In the genomic region with DNA sequence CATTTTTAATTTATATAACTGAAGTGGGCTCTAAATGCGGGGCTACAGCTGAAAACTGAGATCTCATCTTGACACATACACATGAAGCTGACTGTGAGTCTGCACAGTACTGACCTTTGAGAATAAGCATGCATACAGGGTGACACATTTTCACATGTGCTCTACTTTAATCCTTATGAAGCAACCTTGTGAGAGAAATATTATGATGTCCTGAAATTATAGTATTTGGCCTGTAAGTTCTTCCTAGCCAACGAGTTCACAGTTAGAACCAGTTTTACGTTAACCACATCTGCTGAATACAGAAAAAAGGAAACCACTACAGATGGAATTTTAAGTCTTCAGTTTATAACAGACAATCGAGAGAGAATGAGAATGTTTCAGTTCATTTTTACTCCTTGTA, we compare ENCODE assay signal across 15 cellular contexts.
DNase-seq lines count a peak whose midpoint lies in the region; ATAC-seq and TF ChIP-seq lines count a peak whose summit lies in the region.
"Had no signal": no experiment of that assay in that cellular context is flagged by ENCODE, and none has a peak within 500 bp of the region (broad histone marks: within the 10 kb centered on the region; RNA-seq: fewer than 3 reads in every experiment).

No MANE protein-coding gene starts in this region.

- peak; percentile 97 for ATAC-seq in activated naive CD8-positive, alpha-beta T cell treated with anti-CD3 and anti-CD28 coated beads, Interleukin-2, amount 50 U/mL, for 24 hours
- ATAC-seq in GM18517 (IDR thresholded peaks at IDR 0.05; ENCODE audit: unreplicated experiment): no peak
- ATAC-seq: HCT116 had no signal

- DNase-seq in EL (peak; percentile 15), HCEC 1CT (peak; percentile 74), NCI-H748 treated with DMSO at 0.1 percent for 48 hours (lab: John Stamatoyannopoulos, UW) (no peak), D341Med (ENCODE audit: low spot score) (no peak), T1000 (lab: John Stamatoyannopoulos, UW) (no peak)
- no peak for DNase-seq in activated naive CD8-positive, alpha-beta T cell treated with anti-CD3 and anti-CD28 coated beads, Interleukin-2, amount 50 U/mL, for 24 hours
- DNase-seq: activated CD4-positive, alpha-beta memory T cell treated with anti-CD3 and anti-CD28 coated beads for 36 hours; DMS 273 treated with DMSO at 0.1 percent for 48 hours; NCI-H187; retina had no signal

- TF ChIP-seq CTCF in neutrophil (IDR thresholded peaks at IDR 0.05): no peak

- H3K27ac Mint-ChIP-seq in activated naive CD8-positive, alpha-beta T cell treated with anti-CD3 and anti-CD28 coated beads, Interleukin-2, amount 50 U/mL, for 24 hours: peak overlapping the region; percentile 52
- H3K27ac Mint-ChIP-seq: activated CD4-positive, alpha-beta memory T cell treated with anti-CD3 and anti-CD28 coated beads for 36 hours had no signal

- H3K27me3 Mint-ChIP-seq in activated naive CD8-positive, alpha-beta T cell treated with anti-CD3 and anti-CD28 coated beads, Interleukin-2, amount 50 U/mL, for 24 hours: no peaks in the 10 kb centered on the region
- H3K27me3 Mint-ChIP-seq: activated CD4-positive, alpha-beta memory T cell treated with anti-CD3 and anti-CD28 coated beads for 36 hours had no signal

- H3K36me3 ChIP-seq in neutrophil: no peaks in the 10 kb centered on the region

- H3K9me3 ChIP-seq in neutrophil: no peaks in the 10 kb centered on the region

- H3K4me1 Mint-ChIP-seq in activated naive CD8-positive, alpha-beta T cell treated with anti-CD3 and anti-CD28 coated beads, Interleukin-2, amount 50 U/mL, for 24 hours: peaks cover 61% of the 10 kb centered on the region

- H3K27me3 ChIP-seq in neutrophil: no peaks in the 10 kb centered on the region

- no peaks in the 10 kb centered on the region for H3K9me3 Mint-ChIP-seq in activated naive CD8-positive, alpha-beta T cell treated with anti-CD3 and anti-CD28 coated beads, Interleukin-2, amount 50 U/mL, for 24 hours
- H3K9me3 Mint-ChIP-seq: activated CD4-positive, alpha-beta memory T cell treated with anti-CD3 and anti-CD28 coated beads for 36 hours had no signal

- no peak overlapping the region for H3K4me3 ChIP-seq in neutrophil (ENCODE audit: low read depth in 1 of 2, low read length in 1 of 2)
- H3K4me3 ChIP-seq: coronary artery had no signal

- peaks cover 12 to 23% of the 10 kb centered on the region in 2 experiments for H3K4me1 ChIP-seq in neutrophil (ENCODE audit: control insufficient read depth in 1 of 2, insufficient read depth in 1 of 2, low read depth in 1 of 2, low read length in 1 of 2)

- H3K36me3 Mint-ChIP-seq in activated naive CD8-positive, alpha-beta T cell treated with anti-CD3 and anti-CD28 coated beads, Interleukin-2, amount 50 U/mL, for 24 hours (ENCODE audit: low read depth): peaks cover 2% of the 10 kb centered on the region

- no peak overlapping the region for H3K4me3 Mint-ChIP-seq in activated naive CD8-positive, alpha-beta T cell treated with anti-CD3 and anti-CD28 coated beads, Interleukin-2, amount 50 U/mL, for 24 hours
- H3K4me3 Mint-ChIP-seq: activated CD4-positive, alpha-beta memory T cell treated with anti-CD3 and anti-CD28 coated beads for 36 hours had no signal

- peak overlapping the region; percentile 49 for H3K27ac ChIP-seq in neutrophil
- H3K27ac ChIP-seq: RWPE1 had no signal

Comparison
In these comparisons a context has a peak if more than half of its experiments do, and no peak if none do; other contexts are left out.
1. DNase-seq: peak in EL (single experiment) and HCEC 1CT (single experiment); none in activated naive CD8-positive, alpha-beta T cell treated with anti-CD3 and anti-CD28 coated beads, Interleukin-2, amount 50 U/mL, for 24 hours (single experiment), NCI-H748 treated with DMSO at 0.1 percent for 48 hours (single experiment), D341Med (single experiment) and T1000 (single experiment).